Comparison of ENCODE assay signal across 27 cellular contexts in genomic region chr9:69060766-69061165, GRCh38. TPM values are rescaled to one million over a fixed set of nuclear protein-coding genes. Genes with fewer than 3 reads are reported as not detected.
"Had no signal": no experiment of that assay in that cellular context is flagged by ENCODE, and none has a peak within 500 bp of the region (broad histone marks: within the 10 kb centered on the region; RNA-seq: fewer than 3 reads in every experiment).

No MANE protein-coding gene starts in this region.

- H3K4me1 Mint-ChIP-seq: nephron had no signal

- H3K4me3 ChIP-seq: adrenal gland, ascending aorta, left ventricle myocardium inferior, ovary, prostate gland, thoracic aorta, upper lobe of right lung had no signal

- H3K36me3 ChIP-seq: ascending aorta, ovary, prostate gland, thoracic aorta had no signal

- DNase-seq: activated CD4-positive, alpha-beta T cell treated with anti-CD3 and anti-CD28 coated beads for 1 hour; activated CD4-positive, alpha-beta T cell treated with anti-CD3 and anti-CD28 coated beads, Interleukin-2, amount 50 U/mL, for 4 hours; activated gamma-delta T cell; activated T-cell treated with anti-CD3 and anti-CD28 coated beads for 4 hours; adrenal gland; brain microvascular endothelial cell; caudate nucleus; dermis blood vessel endothelial cell; effector CD8-positive, alpha-beta T cell; foreskin keratinocyte; left ventricle myocardium inferior; ovary; stimulated activated CD4-positive, alpha-beta T cell treated with anti-CD3 and anti-CD28 coated beads, Interleukin-4, amount 100 ng/mL, for 24 hours; stimulated activated naive CD4-positive, alpha-beta T cell treated with Interleukin-2 at 50 U/mL for 16 hours; SW 1271; upper lobe of right lung; WERI-Rb-1 had no signal

- H3K9me3 Mint-ChIP-seq: activated naive CD4-positive, alpha-beta T cell treated with anti-CD3 and anti-CD28 coated beads, Interleukin-2, amount 50 U/mL, for 24 hours; nephron had no signal

- H3K27ac ChIP-seq: adrenal gland, ascending aorta, brain microvascular endothelial cell, foreskin keratinocyte, left ventricle myocardium inferior, neutrophil, ovary, prostate gland, thoracic aorta, upper lobe of right lung, WERI-Rb-1 had no signal

- H3K4me1 ChIP-seq: adrenal gland, foreskin keratinocyte, prostate gland, upper lobe of right lung had no signal

- H3K9me3 ChIP-seq: adrenal gland, ascending aorta, left ventricle myocardium inferior, neutrophil, ovary, prostate gland, thoracic aorta, upper lobe of right lung had no signal

- H3K27ac Mint-ChIP-seq: activated naive CD4-positive, alpha-beta T cell treated with anti-CD3 and anti-CD28 coated beads, Interleukin-2, amount 50 U/mL, for 24 hours; nephron had no signal

- H3K27me3 ChIP-seq: adrenal gland, ascending aorta, brain microvascular endothelial cell, foreskin keratinocyte, neutrophil, ovary, upper lobe of right lung had no signal

- H3K4me3 Mint-ChIP-seq: activated naive CD4-positive, alpha-beta T cell treated with anti-CD3 and anti-CD28 coated beads, Interleukin-2, amount 50 U/mL, for 24 hours; nephron had no signal

- H3K27me3 Mint-ChIP-seq: activated naive CD4-positive, alpha-beta T cell treated with anti-CD3 and anti-CD28 coated beads, Interleukin-2, amount 50 U/mL, for 24 hours had no signal

RNA-seq across cellular contexts. Expression of gene FXN, which starts 25.2 kb away (rescaled TPM):
- total RNA-seq: ascending aorta had no signal

RNA-seq across cellular contexts. Expression of gene PRKACG, which starts 46.9 kb away (rescaled TPM):
- total RNA-seq: adrenal gland; ascending aorta; dermis blood vessel endothelial cell; foreskin keratinocyte; glomerular endothelial cell; left ventricle myocardium inferior; lung microvascular endothelial cell; ovary; T-helper 2 cell treated with Interferon-gamma antibody and Interleukin-4, amounts not matched to agents 100 ng/mL and 5 ng/mL, for 36 hours; thoracic aorta; upper lobe of right lung had no signal
- polyA plus RNA-seq: adrenal gland, esophagus, foreskin keratinocyte, ovary had no signal
